In the genomic region with DNA sequence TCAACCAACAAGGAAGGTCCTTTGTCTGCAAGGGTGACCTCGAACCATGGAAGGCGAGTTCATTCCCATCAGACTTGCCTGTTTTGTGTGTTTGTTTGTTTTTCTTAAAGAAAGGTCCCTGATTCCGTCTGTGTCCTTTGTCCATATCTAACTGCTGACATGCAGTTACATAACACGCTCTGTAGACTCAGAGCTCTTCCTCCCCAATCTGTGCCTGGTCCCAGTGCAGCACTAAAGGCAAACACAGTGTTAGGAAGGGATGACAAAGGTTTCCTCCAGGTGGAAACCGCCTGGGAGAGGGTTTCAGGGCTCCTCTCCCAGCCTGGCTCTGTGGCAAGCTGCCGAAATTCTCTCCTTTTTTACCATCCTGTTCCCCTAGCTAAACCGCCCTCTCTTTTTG, we compare ENCODE assay signal across 16 cellular contexts. TPM values are rescaled to one million over a fixed set of nuclear protein-coding genes. Genes with fewer than 3 reads are reported as not detected.
"Had no signal": no experiment of that assay in that cellular context is flagged by ENCODE, and none has a peak within 500 bp of the region (broad histone marks: within the 10 kb centered on the region; RNA-seq: fewer than 3 reads in every experiment).

No MANE protein-coding gene starts in this region.

- H3K4me3 ChIP-seq: right atrium auricular region, sigmoid colon, skin epidermis, testis, tibial nerve had no signal

- ATAC-seq: foreskin keratinocyte; left colon; naive thymus-derived CD4-positive, alpha-beta T cell; stimulated activated naive B cell treated with anti-CD40 and anti-IgM and Interleukin-4, amounts not matched to agents 10 μg/mL and 1 μg/mL and 100 μg/mL, for 72 hours; stimulated activated naive CD8-positive, alpha-beta T cell treated with anti-CD3 and anti-CD28 coated beads, Interleukin-15, amount 100 ng/mL, for 72 hours had no signal

- H3K4me1 ChIP-seq: foreskin keratinocyte had no signal

- DNase-seq: erythroblast; foreskin keratinocyte; immature natural killer cell; left colon; mammary epithelial cell; naive thymus-derived CD4-positive, alpha-beta T cell; nephron progenitor cell; sigmoid colon; stimulated activated CD4-positive, alpha-beta T cell treated with anti-CD3 and anti-CD28 coated beads, Interleukin-2, amount 100 ng/mL, for 24 hours; stimulated activated CD4-positive, alpha-beta T cell treated with anti-CD3 and anti-CD28 coated beads, Interleukin-4, amount 100 ng/mL, for 4 hours; stimulated activated naive B cell treated with anti-CD40 and anti-IgM and Interleukin-4, amounts not matched to agents 10 μg/mL and 1 μg/mL and 100 μg/mL, for 72 hours; stimulated activated naive CD8-positive, alpha-beta T cell treated with anti-CD3 and anti-CD28 coated beads, Interleukin-15, amount 100 ng/mL, for 72 hours; testis had no signal

- H3K9me3 Mint-ChIP-seq: naive thymus-derived CD4-positive, alpha-beta T cell; nephron progenitor cell; stimulated activated naive B cell treated with anti-CD40 and anti-IgM and Interleukin-4, amounts not matched to agents 10 μg/mL and 1 μg/mL and 100 μg/mL, for 72 hours; stimulated activated naive CD8-positive, alpha-beta T cell treated with anti-CD3 and anti-CD28 coated beads, Interleukin-15, amount 100 ng/mL, for 72 hours had no signal

- H3K27me3 ChIP-seq: right atrium auricular region, sigmoid colon, testis, tibial nerve had no signal

- H3K9me3 ChIP-seq: right atrium auricular region, sigmoid colon, testis, tibial nerve had no signal

- H3K4me3 Mint-ChIP-seq: immature natural killer cell; naive thymus-derived CD4-positive, alpha-beta T cell; nephron progenitor cell; stimulated activated naive B cell treated with anti-CD40 and anti-IgM and Interleukin-4, amounts not matched to agents 10 μg/mL and 1 μg/mL and 100 μg/mL, for 72 hours; stimulated activated naive CD8-positive, alpha-beta T cell treated with anti-CD3 and anti-CD28 coated beads, Interleukin-15, amount 100 ng/mL, for 72 hours had no signal

- H3K36me3 Mint-ChIP-seq: naive thymus-derived CD4-positive, alpha-beta T cell; stimulated activated naive B cell treated with anti-CD40 and anti-IgM and Interleukin-4, amounts not matched to agents 10 μg/mL and 1 μg/mL and 100 μg/mL, for 72 hours had no signal

- H3K27ac Mint-ChIP-seq: immature natural killer cell; naive thymus-derived CD4-positive, alpha-beta T cell; nephron progenitor cell; stimulated activated naive B cell treated with anti-CD40 and anti-IgM and Interleukin-4, amounts not matched to agents 10 μg/mL and 1 μg/mL and 100 μg/mL, for 72 hours; stimulated activated naive CD8-positive, alpha-beta T cell treated with anti-CD3 and anti-CD28 coated beads, Interleukin-15, amount 100 ng/mL, for 72 hours had no signal

- H3K27ac ChIP-seq: foreskin keratinocyte, right atrium auricular region, sigmoid colon, skin epidermis, testis, tibial nerve had no signal

RNA-seq across cellular contexts. Expression of gene JCAD, which starts 13.4 kb away (rescaled TPM):
- polyA plus RNA-seq: naive thymus-derived CD4-positive, alpha-beta T cell had no signal
